Comparison of ENCODE assay signal across 13 cellular contexts in the genomic region with DNA sequence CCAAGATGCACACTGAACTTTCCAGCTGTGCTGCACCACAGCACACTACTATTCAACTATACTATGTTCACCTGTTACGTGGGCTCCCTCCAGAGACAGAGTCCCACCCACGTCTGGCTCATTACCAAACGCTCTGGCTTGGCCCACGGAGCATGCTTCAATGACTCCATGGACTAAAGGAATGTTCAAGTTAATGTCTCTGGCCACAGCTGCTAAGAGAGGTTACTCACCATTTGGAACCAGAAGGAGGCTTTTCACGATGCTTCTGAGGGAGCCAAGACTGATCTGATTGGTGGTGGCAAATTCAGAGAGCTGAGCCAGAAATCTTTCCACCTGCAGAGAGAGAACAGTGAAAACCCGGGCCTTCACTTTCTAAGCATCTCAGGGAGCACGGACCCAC. TPM values are rescaled to one million over a fixed set of nuclear protein-coding genes. Genes with fewer than 3 reads are reported as not detected.
DNase-seq lines count a peak whose midpoint lies in the region; ATAC-seq, FAIRE-seq and TF ChIP-seq lines count a peak whose summit lies in the region.
"Had no signal": no experiment of that assay in that cellular context is flagged by ENCODE, and none has a peak within 500 bp of the region (broad histone marks: within the 10 kb centered on the region; RNA-seq: fewer than 3 reads in every experiment).

No MANE protein-coding gene starts in this region.

- FAIRE-seq in RCC 7860 (lab: Jason Lieb, UNC), result peak; percentile 91
- FAIRE-seq: colon, pancreas had no signal

- H3K27ac ChIP-seq in trophoblast cell (ENCODE audit: low read depth, low read length), result no peak overlapping the region
- H3K27ac ChIP-seq: pancreas had no signal

- H3K4me2 ChIP-seq in trophoblast cell (ENCODE audit: low read length), result no peak overlapping the region

- WGBS in trophoblast cell (ENCODE audit: extremely low coverage, insufficient coverage, insufficient read length), result no CpG with 5 or more reads among the region's 7 CpGs

- no peaks in the 10 kb centered on the region for H3K27me3 ChIP-seq in trophoblast cell (ENCODE audit: insufficient read depth, low read length)
- H3K27me3 ChIP-seq: pancreas had no signal

- H2BK120ac ChIP-seq in trophoblast cell (ENCODE audit: insufficient read depth, low read length, poor library complexity), result no peak overlapping the region

- no peak overlapping the region for H3K23ac ChIP-seq in trophoblast cell (ENCODE audit: low read length)

- peaks cover 5 to 11% of the 10 kb centered on the region in 2 experiments for H3K4me1 ChIP-seq in trophoblast cell (ENCODE audit: control insufficient read depth in 1 of 2, insufficient read depth in 2 of 2, low read length in 2 of 2)
- H3K4me1 ChIP-seq: pancreas had no signal

- ATAC-seq in HG02571 (IDR thresholded peaks at IDR 0.05; ENCODE audit: unreplicated experiment), result no peak
- ATAC-seq in GM21447 (IDR thresholded peaks at IDR 0.05; ENCODE audit: unreplicated experiment), result no peak

- H4K12ac ChIP-seq in trophoblast cell (ENCODE audit: low read depth, low read length), result no peak overlapping the region

- no peak overlapping the region for H2BK5ac ChIP-seq in trophoblast cell (ENCODE audit: low read depth, low read length, poor library complexity)

- peaks cover 3% of the 10 kb centered on the region for H3K79me2 ChIP-seq in trophoblast cell (ENCODE audit: control insufficient read depth, insufficient read depth, low read length, poor library complexity)

- no peak overlapping the region for H2AK5ac ChIP-seq in trophoblast cell (ENCODE audit: low read length)

- H3K4ac ChIP-seq in trophoblast cell (ENCODE audit: low read depth, low read length), result no peak overlapping the region

- no peak overlapping the region for H2BK12ac ChIP-seq in trophoblast cell (ENCODE audit: low read length)

- peaks cover 1% of the 10 kb centered on the region for H3K9me3 ChIP-seq in trophoblast cell (ENCODE audit: insufficient read depth, low read depth, low read length)
- H3K9me3 ChIP-seq: pancreas had no signal

- DNase-seq in Daoy (ENCODE audit: low read depth), result peak; percentile 51
- DNase-seq in RCC 7860 (ENCODE audit: low spot score), result peak; percentile 85
- peak; percentile 92 for DNase-seq in fibroblast of mammary gland (ENCODE audit: low read depth)
- peak; percentile 98 for DNase-seq in renal cortical epithelial cell (ENCODE audit: low read depth)
- no peak for DNase-seq in NK-92 treated with Interleukin-12 subunit alpha and Interleukin-12 subunit beta, amount 100 ng/mL, for 24 hours (lab: John Stamatoyannopoulos, UW)
- no peak for DNase-seq in trophoblast cell
- DNase-seq: activated CD8-positive, alpha-beta memory T cell treated with anti-CD3 and anti-CD28 coated beads, Interleukin-2, amount 50 U/mL, for 48 hours; NCI-H524; pancreas; SW 1271 had no signal

- TF ChIP-seq CTCF in fibroblast of mammary gland (conservative IDR thresholded peaks at IDR 0.05; ENCODE audit: control insufficient read depth, insufficient read depth, low read depth, low read length), result no peak

- no peak overlapping the region for H3K18ac ChIP-seq in trophoblast cell (ENCODE audit: low read length)

- H4K91ac ChIP-seq in trophoblast cell (ENCODE audit: low read depth, low read length), result no peak overlapping the region

- no peak overlapping the region for H2AFZ ChIP-seq in trophoblast cell (ENCODE audit: insufficient read depth, low read length, poor library complexity)

- no peak overlapping the region for H4K8ac ChIP-seq in trophoblast cell (ENCODE audit: low read depth, low read length)

- H3K4me3 ChIP-seq in fibroblast of mammary gland (ENCODE audit: control insufficient read depth, low read depth, low read length) (no peak overlapping the region), trophoblast cell (ENCODE audit: low read depth, low read length) (no peak overlapping the region)
- H3K4me3 ChIP-seq: pancreas had no signal

- H3K36me3 ChIP-seq in trophoblast cell (ENCODE audit: control insufficient read depth in 1 of 2, insufficient read depth in 2 of 2, low read length in 2 of 2), result peaks cover 8 to 12% of the 10 kb centered on the region in 2 experiments

- no peak overlapping the region for H3K9ac ChIP-seq in trophoblast cell (ENCODE audit: low read length)

- H3K14ac ChIP-seq in trophoblast cell (ENCODE audit: low read length), result no peak overlapping the region

- H3K79me1 ChIP-seq in trophoblast cell (ENCODE audit: low read length), result peaks cover 6% of the 10 kb centered on the region

RNA-seq across cellular contexts. Expression of a gene that starts 15.6 kb away (rescaled TPM):
- total RNA-seq in Daoy (2014; rRNA removed; shearing (Covaris generic)), result 36.1 and 41.0 TPM in 2 replicates
- 19.9 and 36.6 TPM in 2 replicates for total RNA-seq in renal cortical epithelial cell
- polyA plus RNA-seq in trophoblast cell (2013), result 53.0 and 54.0 TPM in 2 replicates

RNA-seq across cellular contexts. Expression of a gene that starts 34.5 kb away (rescaled TPM):
- 3.7 and 5.4 TPM in 2 replicates for total RNA-seq in Daoy (2014; rRNA removed; shearing (Covaris generic))
- 13.0 and 13.5 TPM in 2 replicates for total RNA-seq in renal cortical epithelial cell
- 35.7 and 37.2 TPM in 2 replicates for polyA plus RNA-seq in trophoblast cell (2013)

RNA-seq across cellular contexts. Expression of a gene that starts 53.9 kb away (rescaled TPM):
- not detected in 2 replicates for total RNA-seq in Daoy (2014; rRNA removed; shearing (Covaris generic))
- total RNA-seq in renal cortical epithelial cell, result not detected in 2 replicates
- 0.01 TPM in 1 of 2 replicates, not detected in the other for polyA plus RNA-seq in trophoblast cell (2013)

Comparison
In these comparisons a context has a peak if more than half of its experiments do, and no peak if none do; other contexts are left out.
1. DNase-seq: peak in Daoy (single experiment), RCC 7860 (single experiment), fibroblast of mammary gland (single experiment) and renal cortical epithelial cell (single experiment); none in NK-92 treated with Interleukin-12 subunit alpha and Interleukin-12 subunit beta, amount 100 ng/mL, for 24 hours (single experiment) and trophoblast cell (0 of 2).